ENCODE assay signal across 10 cellular contexts in genomic region chr1:118225471-118225870, GRCh38. TPM values are rescaled to one million over a fixed set of nuclear protein-coding genes. Genes with fewer than 3 reads are reported as not detected.
"Had no signal": no experiment of that assay in that cellular context is flagged by ENCODE, and none has a peak within 500 bp of the region (broad histone marks: within the 10 kb centered on the region; RNA-seq: fewer than 3 reads in every experiment).

No MANE protein-coding gene starts in this region.

- H3K9ac ChIP-seq: KMS-11 had no signal

- ATAC-seq: HepG2 had no signal

- DNase-seq: IMR-90, KBM-7, KG1 had no signal

- FAIRE-seq: HepG2, HTR-8/SVneo had no signal

- H3K4me2 ChIP-seq: KMS-11 had no signal

- H3K27ac ChIP-seq: HL-60, KMS-11 had no signal

RNA-seq across cellular contexts. Expression of gene SPAG17, which starts 40.4 kb away (rescaled TPM):
- total RNA-seq: HepG2, HT-29, HT1080, IMR-90 had no signal
- polyA plus RNA-seq: HepG2, IgD-negative memory B cell had no signal
